7 cellular contexts compared by ENCODE assay signal in genomic region chr1:150256193-150256548, GRCh38. TPM values are rescaled to one million over a fixed set of nuclear protein-coding genes. Genes with fewer than 3 reads are reported as not detected.
DNase-seq lines count a peak whose midpoint lies in the region; ATAC-seq and TF ChIP-seq lines count a peak whose summit lies in the region.

No MANE protein-coding gene starts in this region.

- no peak overlapping the region for H3K4me3 ChIP-seq in OCI-LY7 (ENCODE audit: low read depth, low read length, poor library complexity, severe bottlenecking)
- peak overlapping the region; percentile 54 for H3K4me3 ChIP-seq in retinal pigment epithelial cell (ENCODE audit: low read length)

- peak overlapping the region; percentile 65 for H3K4me2 ChIP-seq in OCI-LY7 (ENCODE audit: low read length)

- ATAC-seq in GM19395 (IDR thresholded peaks at IDR 0.05; ENCODE audit: unreplicated experiment), result peak; percentile 20
- no peak for ATAC-seq in HG02852 (IDR thresholded peaks at IDR 0.05; ENCODE audit: unreplicated experiment)

- H3K79me2 ChIP-seq in OCI-LY7 (ENCODE audit: insufficient read depth, low read depth, low read length), result no peaks in the 10 kb centered on the region

- CTCF ChIA-PET in OCI-LY7 (lab: Charles Lee; ENCODE audit: unreplicated experiment), result interaction anchor here (0.5 to 1.1 kb wide), 3 partner anchors 25 to 532 kb away, joined by 3 to 4 read pairs (median 4); no protein-coding TSS in a partner anchor

- peaks cover 56% of the 10 kb centered on the region for H3K4me1 Mint-ChIP-seq in endothelial cell (ENCODE audit: unreplicated experiment)

- H3K9me3 ChIP-seq in OCI-LY7 (ENCODE audit: low read length), result no peaks in the 10 kb centered on the region

- peak overlapping the region; percentile 89 for H2AFZ ChIP-seq in OCI-LY7 (ENCODE audit: low read length)

- H3K27me3 Mint-ChIP-seq in endothelial cell (ENCODE audit: unreplicated experiment), result peaks cover 10% of the 10 kb centered on the region

- H3K36me3 ChIP-seq in OCI-LY7 (ENCODE audit: insufficient read depth, low read length), result no peaks in the 10 kb centered on the region

- no peaks in the 10 kb centered on the region for H4K20me1 ChIP-seq in OCI-LY7 (ENCODE audit: insufficient read depth, low read length)

- H3K9me3 Mint-ChIP-seq in endothelial cell (ENCODE audit: unreplicated experiment), result no peaks in the 10 kb centered on the region

- H3K36me3 Mint-ChIP-seq in endothelial cell (ENCODE audit: low read depth, unreplicated experiment), result no peaks in the 10 kb centered on the region

- no peaks in the 10 kb centered on the region for H3K9me2 ChIP-seq in OCI-LY7 (ENCODE audit: insufficient read depth, low read length)

- H3K4me1 ChIP-seq in OCI-LY7 (ENCODE audit: insufficient read depth, low read length, poor library complexity, severe bottlenecking), result peaks cover 14% of the 10 kb centered on the region

- H3K4me3 Mint-ChIP-seq in endothelial cell (ENCODE audit: unreplicated experiment), result peak overlapping the region; percentile 56

- TF ChIP-seq CTCF in OCI-LY7 (conservative IDR thresholded peaks at IDR 0.05; ENCODE audit: low read length), result peak; percentile 2; the same call in 1 of the 2 replicates
- no peak for TF ChIP-seq CTCF in endothelial cell (IDR thresholded peaks at IDR 0.05; ENCODE audit: unreplicated experiment)
- TF ChIP-seq CTCF in retinal pigment epithelial cell (conservative IDR thresholded peaks at IDR 0.05; ENCODE audit: low read depth, low read length), result no peak

- intact Hi-C loops in OCI-LY7 (cut with micrococcal nuclease; ENCODE audit: unreplicated experiment), result loop anchor here (10.0 kb wide), 1 partner anchor 269 kb away; no protein-coding TSS in a partner anchor

- BruUV-seq in OCI-LY7 (replicated peaks; lab: Mats Ljungman, UMichigan), result no TSS peak

- H3K27ac Mint-ChIP-seq in endothelial cell (ENCODE audit: unreplicated experiment), result peak overlapping the region; percentile 85

- POLR2A ChIA-PET in OCI-LY7 (lab: Charles Lee), result interaction anchor here (0.9 kb wide), 1 partner anchor 25 kb away, joined by 3 read pairs; no protein-coding TSS in a partner anchor

- DNase-seq in OCI-LY7 (ENCODE audit: low spot score) (no peak), endothelial cell (ENCODE audit: low spot score) (no peak), retinal pigment epithelial cell (ENCODE audit: low read depth) (no peak), superior temporal gyrus (ENCODE audit: extremely low spot score) (no peak), H4 (ENCODE audit: low spot score) (no peak)

- no peak overlapping the region for H3K27ac ChIP-seq in OCI-LY7 (ENCODE audit: low read depth, low read length, poor library complexity, severe bottlenecking)

RNA-seq across cellular contexts. Expression of gene CA14, which starts 1.4 kb away (rescaled TPM):
- not detected in 2 replicates for total RNA-seq in OCI-LY7 (2014; rRNA removed; shearing (Covaris generic))
- total RNA-seq in OCI-LY7 (2022), result not detected in 2 replicates
- 6.3 TPM for total RNA-seq in endothelial cell (ENCODE audit: unreplicated experiment)
- total RNA-seq in H4 (2014; rRNA removed; shearing (Covaris generic)), result not detected in 2 replicates

RNA-seq across cellular contexts. Expression of gene APH1A, which starts 12.6 kb away (rescaled TPM):
- 83.3 and 113 TPM in 2 replicates for total RNA-seq in OCI-LY7 (2014; rRNA removed; shearing (Covaris generic))
- 122 and 124 TPM in 2 replicates for total RNA-seq in OCI-LY7 (2022)
- total RNA-seq in endothelial cell (ENCODE audit: unreplicated experiment), result 333 TPM
- 129 and 140 TPM in 2 replicates for total RNA-seq in H4 (2014; rRNA removed; shearing (Covaris generic))

RNA-seq across cellular contexts. Expression of gene C1orf54, which starts 16.4 kb away (rescaled TPM):
- 0.44 TPM in 1 of 2 replicates, not detected in the other for total RNA-seq in OCI-LY7 (2014; rRNA removed; shearing (Covaris generic))
- 0.61 and 1.5 TPM in 2 replicates for total RNA-seq in OCI-LY7 (2022)
- total RNA-seq in endothelial cell (ENCODE audit: unreplicated experiment), result 411 TPM
- total RNA-seq in H4 (2014; rRNA removed; shearing (Covaris generic)), result 4.4 and 6.7 TPM in 2 replicates

RNA-seq across cellular contexts. Expression of gene ANP32E, which starts 20.3 kb away (rescaled TPM):
- total RNA-seq in OCI-LY7 (2014; rRNA removed; shearing (Covaris generic)), result 52.8 and 73.5 TPM in 2 replicates
- total RNA-seq in OCI-LY7 (2022) (152 and 170 TPM in 2 replicates), endothelial cell (ENCODE audit: unreplicated experiment) (35.6 TPM)
- total RNA-seq in H4 (2014; rRNA removed; shearing (Covaris generic)), result 29.4 and 52.6 TPM in 2 replicates

RNA-seq across cellular contexts. Expression of gene CIART, which starts 26.2 kb away (rescaled TPM):
- total RNA-seq in OCI-LY7 (2014; rRNA removed; shearing (Covaris generic)), result not detected in 2 replicates
- total RNA-seq in OCI-LY7 (2022) (0.63 and 0.68 TPM in 2 replicates), endothelial cell (ENCODE audit: unreplicated experiment) (9.1 TPM)
- 8.6 and 15.6 TPM in 2 replicates for total RNA-seq in H4 (2014; rRNA removed; shearing (Covaris generic))

Comparison
In these comparisons a context has a peak if more than half of its experiments do, and no peak if none do; other contexts are left out.
1. RNA of gene C1orf54, which starts 16.4 kb away (total RNA-seq): 411 TPM in endothelial cell (single experiment); 4.4 to 6.7 TPM in H4 and 0.44 to 1.5 TPM in OCI-LY7; every median in the first group is over 10 times any median in the second.